In genomic region chr12:6662906-6663742, GRCh38 we compare ENCODE assay signal across 8 cellular contexts. TPM values are rescaled to one million over a fixed set of nuclear protein-coding genes. Genes with fewer than 3 reads are reported as not detected.
DNase-seq lines count a peak whose midpoint lies in the region; ATAC-seq and TF ChIP-seq lines count a peak whose summit lies in the region.

Gene ING4, minus strand, starts transcription at chr12:6663119. Its CDS starts 18 bp downstream, at chr12:6663101.

- ATAC-seq in activated T-helper 17 cell treated with anti-CD3 and anti-CD28 coated beads, Interleukin-2, amount 50 U/mL, for 72 hours (replicated peaks) = peak; percentile 100
- ATAC-seq in naive thymus-derived CD4-positive, alpha-beta T cell = peak; percentile 99
- ATAC-seq in stimulated activated naive B cell treated with anti-CD40 and anti-IgM and Interleukin-4, amounts not matched to agents 10 μg/mL and 1 μg/mL and 100 μg/mL, for 72 hours (replicated peaks) = peak; percentile 100

- H3K4me3 ChIP-seq in LNCaP clone FGC (ENCODE audit: low read depth, low read length) (peak within 1 kb of the TSS; percentile 90), fibroblast of lung (replicated peaks in 1 of 4; ENCODE audit: control extremely low read depth in 1 of 4, insufficient read depth in 1 of 4, low read depth in 3 of 4, low read length in 4 of 4) (peak within 1 kb of the TSS; percentile 78 to 93 (median 82))
- peak within 1 kb of the TSS; percentile 92 for H3K4me3 ChIP-seq in naive thymus-derived CD4-positive, alpha-beta T cell (ENCODE audit: low read length)

- no peaks in the 10 kb centered on the region for H3K9me3 ChIP-seq in fibroblast of lung (ENCODE audit: control insufficient read depth, insufficient read depth, low read depth, low read length)
- no peaks in the 10 kb centered on the region for H3K9me3 ChIP-seq in naive thymus-derived CD4-positive, alpha-beta T cell (ENCODE audit: control insufficient read depth in 2 of 3, low read length in 3 of 3)

- TF ChIP-seq CTCF in LNCaP clone FGC (IDR thresholded peaks at IDR 0.05; ENCODE audit: control insufficient read depth, extremely low read depth, insufficient read depth) = no peak
- TF ChIP-seq CTCF in RWPE1 (conservative IDR thresholded peaks at IDR 0.05; ENCODE audit: low read depth) = no peak
- no peak for TF ChIP-seq CTCF in fibroblast of lung (conservative IDR thresholded peaks at IDR 0.05 in 1 of 2, IDR thresholded peaks at IDR 0.05 in 1 of 2; ENCODE audit: low read depth in 1 of 2, low read length in 2 of 2)

- H4K20me1 ChIP-seq in fibroblast of lung (ENCODE audit: control insufficient read depth, extremely low read depth, insufficient read depth, low read length) = no peaks in the 10 kb centered on the region

- H3K9ac ChIP-seq in fibroblast of lung (ENCODE audit: insufficient read depth, low read length) = peak within 1 kb of the TSS; percentile 64

- peak within 1 kb of the TSS; percentile 86 for H3K4me3 Mint-ChIP-seq in activated T-helper 17 cell treated with anti-CD3 and anti-CD28 coated beads, Interleukin-2, amount 50 U/mL, for 72 hours
- H3K4me3 Mint-ChIP-seq in naive thymus-derived CD4-positive, alpha-beta T cell = peak within 1 kb of the TSS; percentile 92 to 99 (median 96)
- H3K4me3 Mint-ChIP-seq in stimulated activated naive B cell treated with anti-CD40 and anti-IgM and Interleukin-4, amounts not matched to agents 10 μg/mL and 1 μg/mL and 100 μg/mL, for 72 hours = peak within 1 kb of the TSS; percentile 95 to 96

- peak within 1 kb of the TSS; percentile 87 for H3K27ac Mint-ChIP-seq in activated T-helper 17 cell treated with anti-CD3 and anti-CD28 coated beads, Interleukin-2, amount 50 U/mL, for 72 hours
- H3K27ac Mint-ChIP-seq in naive thymus-derived CD4-positive, alpha-beta T cell = peak within 1 kb of the TSS; percentile 91 to 99 (median 96)
- peak within 1 kb of the TSS; percentile 92 for H3K27ac Mint-ChIP-seq in stimulated activated naive B cell treated with anti-CD40 and anti-IgM and Interleukin-4, amounts not matched to agents 10 μg/mL and 1 μg/mL and 100 μg/mL, for 72 hours

- peak within 1 kb of the TSS; percentile 96 for H2AFZ ChIP-seq in fibroblast of lung (ENCODE audit: low read length)

- CTCF ChIA-PET in RWPE1 (lab: Yijun Ruan, JAX) = no interaction called here
- CTCF ChIA-PET in naive thymus-derived CD4-positive, alpha-beta T cell (lab: Charles Lee) = interaction anchor here (0.6 to 1.7 kb wide), 2 partner anchors 26 to 207 kb away, joined by 3 to 9 read pairs; partner anchors contain the start of gene ZNF384

- H3K36me3 Mint-ChIP-seq in activated T-helper 17 cell treated with anti-CD3 and anti-CD28 coated beads, Interleukin-2, amount 50 U/mL, for 72 hours (ENCODE audit: low read depth) = peaks cover 41% of the 10 kb centered on the region
- peaks cover 0 to 30% (median 11%) of the 10 kb centered on the region in 5 donors for H3K36me3 Mint-ChIP-seq in naive thymus-derived CD4-positive, alpha-beta T cell
- H3K36me3 Mint-ChIP-seq in stimulated activated naive B cell treated with anti-CD40 and anti-IgM and Interleukin-4, amounts not matched to agents 10 μg/mL and 1 μg/mL and 100 μg/mL, for 72 hours = peaks cover 21 to 32% of the 10 kb centered on the region in 2 donors

- no peaks in the 10 kb centered on the region for H3K27me3 Mint-ChIP-seq in activated T-helper 17 cell treated with anti-CD3 and anti-CD28 coated beads, Interleukin-2, amount 50 U/mL, for 72 hours
- H3K27me3 Mint-ChIP-seq in naive thymus-derived CD4-positive, alpha-beta T cell = peaks cover 0 to 2% (median 0%) of the 10 kb centered on the region in 5 donors
- no peaks in the 10 kb centered on the region for H3K27me3 Mint-ChIP-seq in stimulated activated naive B cell treated with anti-CD40 and anti-IgM and Interleukin-4, amounts not matched to agents 10 μg/mL and 1 μg/mL and 100 μg/mL, for 72 hours

- no peaks in the 10 kb centered on the region for H3K27me3 ChIP-seq in fibroblast of lung (ENCODE audit: control insufficient read depth, insufficient read depth, low read length)
- H3K27me3 ChIP-seq in naive thymus-derived CD4-positive, alpha-beta T cell (ENCODE audit: control insufficient read depth in 2 of 2, insufficient read depth in 2 of 2, low read length in 2 of 2) = no peaks in the 10 kb centered on the region

- H3K9me3 Mint-ChIP-seq in activated T-helper 17 cell treated with anti-CD3 and anti-CD28 coated beads, Interleukin-2, amount 50 U/mL, for 72 hours = no peaks in the 10 kb centered on the region
- H3K9me3 Mint-ChIP-seq in naive thymus-derived CD4-positive, alpha-beta T cell = peaks cover 0 to 2% (median 0%) of the 10 kb centered on the region in 11 donors
- H3K9me3 Mint-ChIP-seq in stimulated activated naive B cell treated with anti-CD40 and anti-IgM and Interleukin-4, amounts not matched to agents 10 μg/mL and 1 μg/mL and 100 μg/mL, for 72 hours = no peaks in the 10 kb centered on the region

- H3K79me2 ChIP-seq in fibroblast of lung (ENCODE audit: control insufficient read depth, insufficient read depth, low read length) = peaks cover 3% of the 10 kb centered on the region

- POLR2A ChIA-PET in RWPE1 (lab: Yijun Ruan, JAX; ENCODE audit: low non-redundant PET) = no interaction called here
- POLR2A ChIA-PET in naive thymus-derived CD4-positive, alpha-beta T cell (lab: Charles Lee) = interaction anchor here (0.6 to 3.7 kb wide), 8 partner anchors 11 to 275 kb away, joined by 3 to 47 read pairs (median 4); partner anchors contain the start of gene ZNF384

- peak within 1 kb of the TSS; percentile 83 for H3K4me2 ChIP-seq in fibroblast of lung (ENCODE audit: extremely low read depth, insufficient read depth, low read length)

- no peaks in the 10 kb centered on the region for H3K4me1 ChIP-seq in fibroblast of lung (ENCODE audit: control insufficient read depth, extremely low read depth, insufficient read depth, low read length)
- H3K4me1 ChIP-seq in naive thymus-derived CD4-positive, alpha-beta T cell (ENCODE audit: control insufficient read depth in 2 of 2, insufficient read depth in 2 of 2, low read length in 2 of 2) = peaks cover 15 to 16% of the 10 kb centered on the region in 2 donors

- H3K27ac ChIP-seq in RWPE1 = peak within 1 kb of the TSS; percentile 69
- peak within 1 kb of the TSS; percentile 70 for H3K27ac ChIP-seq in fibroblast of lung (ENCODE audit: insufficient read depth, low read length)
- peak within 1 kb of the TSS; percentile 80 for H3K27ac ChIP-seq in naive thymus-derived CD4-positive, alpha-beta T cell (ENCODE audit: low read depth, low read length)

- intact Hi-C loops in naive thymus-derived CD4-positive, alpha-beta T cell (cut with micrococcal nuclease) = loop anchor here (1.0 to 10.0 kb wide), 21 partner anchors 26 to 355 kb away; partner anchors contain the start of genes CHD4 (in 2 of the 2), COPS7A (in 2 of the 2), MLF2 (in 2 of the 2) and MRPL51 (in 2 of the 2)

- peak; percentile 99 for DNase-seq in Daoy (ENCODE audit: low read depth)
- DNase-seq in GOT3 (lab: John Stamatoyannopoulos, UW) = peak; percentile 90
- DNase-seq in LNCaP clone FGC (ENCODE audit: low read depth) = peak; percentile 98
- peak; percentile 97 for DNase-seq in RWPE1 (ENCODE audit: low spot score)
- DNase-seq in fibroblast of lung (ENCODE audit: low read depth in 2 of 2) = peak; percentile 99 to 100
- DNase-seq in naive thymus-derived CD4-positive, alpha-beta T cell = peak; percentile 79 to 99 (median 98)
- DNase-seq in stimulated activated naive B cell treated with anti-CD40 and anti-IgM and Interleukin-4, amounts not matched to agents 10 μg/mL and 1 μg/mL and 100 μg/mL, for 72 hours = peak; percentile 96

- peaks cover 6% of the 10 kb centered on the region for H3K36me3 ChIP-seq in fibroblast of lung (ENCODE audit: control insufficient read depth, insufficient read depth, low read length)
- peaks cover 0 to 22% (median 6%) of the 10 kb centered on the region in 3 experiments for H3K36me3 ChIP-seq in naive thymus-derived CD4-positive, alpha-beta T cell (ENCODE audit: control insufficient read depth in 2 of 3, insufficient read depth in 3 of 3, low read length in 3 of 3)

- peaks cover 11% of the 10 kb centered on the region for H3K4me1 Mint-ChIP-seq in activated T-helper 17 cell treated with anti-CD3 and anti-CD28 coated beads, Interleukin-2, amount 50 U/mL, for 72 hours
- peaks cover 18 to 47% (median 36%) of the 10 kb centered on the region in 7 donors for H3K4me1 Mint-ChIP-seq in naive thymus-derived CD4-positive, alpha-beta T cell
- H3K4me1 Mint-ChIP-seq in stimulated activated naive B cell treated with anti-CD40 and anti-IgM and Interleukin-4, amounts not matched to agents 10 μg/mL and 1 μg/mL and 100 μg/mL, for 72 hours = peaks cover 18 to 25% of the 10 kb centered on the region in 2 donors

RNA-seq across cellular contexts. Expression of gene ING4, which starts in this region (rescaled TPM):
- total RNA-seq in Daoy (2014; rRNA removed; shearing (Covaris generic)) = 23.4 and 28.0 TPM in 2 replicates
- total RNA-seq in activated T-helper 17 cell treated with anti-CD3 and anti-CD28 coated beads, Interleukin-2, amount 50 U/mL, for 72 hours = 10 to 100 TPM; 13.4 to 25.6 TPM
- total RNA-seq in fibroblast of lung = 30.3 and 36.0 TPM in 2 replicates
- 31.1 and 47.1 TPM in 2 replicates for polyA plus RNA-seq in fibroblast of lung
- 17.5 and 29.5 TPM in 2 replicates for polyA plus RNA-seq in fibroblast of lung (2012)
- polyA minus RNA-seq in fibroblast of lung (ENCODE audit: low replicate concordance) = 9.0 and 20.0 TPM in 2 replicates
- 100 to 1,000 TPM in 1 of 5 experiments, 10 to 100 TPM in 4; 33.1 to 101 (median 39.6) TPM for total RNA-seq in naive thymus-derived CD4-positive, alpha-beta T cell
- 100 to 1,000 TPM; 103 to 106 TPM for polyA plus RNA-seq in naive thymus-derived CD4-positive, alpha-beta T cell

Comparison
In these comparisons a context has a peak if more than half of its experiments do, and no peak if none do; other contexts are left out.
1. Peak in every context shown above with its lines: DNase-seq, ATAC-seq, H3K4me3 ChIP-seq and H3K27ac ChIP-seq.